In the genomic region with DNA sequence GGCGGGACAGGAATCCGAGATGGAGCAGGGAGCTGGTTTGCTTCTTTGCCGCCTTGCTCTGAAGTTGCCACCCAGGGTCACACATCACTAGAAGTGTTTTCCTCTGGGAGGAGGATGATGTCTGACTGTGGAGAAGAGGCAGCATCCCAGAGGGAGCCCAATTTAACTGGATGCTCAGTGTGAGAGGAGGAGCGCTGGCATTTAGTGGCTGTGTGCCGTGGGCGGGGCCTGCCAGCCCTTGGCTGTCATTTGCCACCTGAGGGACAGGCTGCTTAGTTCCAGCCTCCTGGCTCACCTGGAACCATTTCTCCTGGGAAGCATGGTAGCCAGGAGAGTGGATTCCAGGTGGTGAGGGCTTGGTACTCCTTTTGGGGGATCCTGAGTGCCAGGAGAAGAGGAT, we compare ENCODE assay signal across 20 cellular contexts. TPM values are rescaled to one million over a fixed set of nuclear protein-coding genes. Genes with fewer than 3 reads are reported as not detected.
DNase-seq lines count a peak whose midpoint lies in the region; ATAC-seq and TF ChIP-seq lines count a peak whose summit lies in the region.
"Had no signal": no experiment of that assay in that cellular context is flagged by ENCODE, and none has a peak within 500 bp of the region (broad histone marks: within the 10 kb centered on the region; RNA-seq: fewer than 3 reads in every experiment).

No MANE protein-coding gene starts in this region.

- no peak for DNase-seq in activated CD8-positive, alpha-beta memory T cell treated with anti-CD3 and anti-CD28 coated beads, Interleukin-2, amount 10 ng/mL, durations not matched to agents 7 days and 5 days
- DNase-seq in activated CD8-positive, alpha-beta memory T cell treated with anti-CD3 and anti-CD28 coated beads for 24 hours = no peak
- DNase-seq in esophagus squamous epithelium (lab: John Stamatoyannopoulos, UW) (no peak), posterior vena cava (ENCODE audit: low spot score) (no peak), OCI-LY7 (ENCODE audit: low spot score) (no peak)
- no peak for DNase-seq in stimulated activated effector memory CD8-positive, alpha-beta T cell treated with anti-CD3 and anti-CD28 coated beads, Interleukin-12 subunit alpha, Interleukin-12 subunit beta, amount 100 ng/mL, for 72 hours (ENCODE audit: low spot score in 2 of 2)
- DNase-seq in activated naive CD4-positive, alpha-beta T cell treated with anti-CD3 and anti-CD28 coated beads, Interleukin-2, amount 50 U/mL, for 72 hours (ENCODE audit: low spot score in 2 of 2) = no peak
- DNase-seq: activated CD4-positive, CD25-positive, alpha-beta regulatory T cell treated with anti-CD3 and anti-CD28 coated beads, Interleukin-2, amount 50 U/mL, for 72 hours; COR-L47; DND-41; effector CD8-positive, alpha-beta T cell; gastrocnemius medialis; H9; hippocampal formation; mucosa of descending colon; NCI-H1092; NCI-H187; NCI-H748 treated with DMSO at 0.1 percent for 48 hours had no signal

- ATAC-seq in activated CD8-positive, alpha-beta memory T cell treated with anti-CD3 and anti-CD28 coated beads, Interleukin-2, amount 10 ng/mL, durations not matched to agents 7 days and 5 days = no peak
- ATAC-seq in activated T-helper 17 cell treated with anti-CD3 and anti-CD28 coated beads, Interleukin-2, amount 50 U/mL, for 72 hours (replicated peaks) = no peak
- ATAC-seq in stimulated activated effector memory CD8-positive, alpha-beta T cell treated with anti-CD3 and anti-CD28 coated beads, Interleukin-12 subunit alpha, Interleukin-12 subunit beta, amount 100 ng/mL, for 72 hours = no peak
- no peak for ATAC-seq in activated naive CD4-positive, alpha-beta T cell treated with anti-CD3 and anti-CD28 coated beads, Interleukin-2, amount 50 U/mL, for 72 hours
- ATAC-seq: body of pancreas, gastrocnemius medialis, mucosa of descending colon had no signal

- H3K4me1 ChIP-seq in esophagus squamous epithelium = peaks cover 0 to 92% (median 14%) of the 10 kb centered on the region in 3 donors
- peaks cover 38% of the 10 kb centered on the region for H3K4me1 ChIP-seq in OCI-LY7 (ENCODE audit: insufficient read depth, low read length, poor library complexity, severe bottlenecking)

- H3K27ac ChIP-seq in esophagus squamous epithelium (peak overlapping the region in 3 of 4 donors; percentile 19 to 26 (median 20)), OCI-LY7 (ENCODE audit: low read depth, low read length, poor library complexity, severe bottlenecking) (no peak overlapping the region)
- H3K27ac ChIP-seq: body of pancreas had no signal

- peaks cover 45% of the 10 kb centered on the region for H3K36me3 Mint-ChIP-seq in activated CD8-positive, alpha-beta memory T cell treated with anti-CD3 and anti-CD28 coated beads, Interleukin-2, amount 10 ng/mL, durations not matched to agents 7 days and 5 days
- H3K36me3 Mint-ChIP-seq in activated T-helper 17 cell treated with anti-CD3 and anti-CD28 coated beads, Interleukin-2, amount 50 U/mL, for 72 hours (ENCODE audit: low read depth) = peaks cover 17% of the 10 kb centered on the region
- peaks cover 20% of the 10 kb centered on the region for H3K36me3 Mint-ChIP-seq in stimulated activated effector memory CD8-positive, alpha-beta T cell treated with anti-CD3 and anti-CD28 coated beads, Interleukin-12 subunit alpha, Interleukin-12 subunit beta, amount 100 ng/mL, for 72 hours
- H3K36me3 Mint-ChIP-seq in activated naive CD4-positive, alpha-beta T cell treated with anti-CD3 and anti-CD28 coated beads, Interleukin-2, amount 50 U/mL, for 72 hours = peaks cover 4 to 93% of the 10 kb centered on the region in 2 donors

- no peaks in the 10 kb centered on the region for H3K9me2 ChIP-seq in OCI-LY7 (ENCODE audit: insufficient read depth, low read length)

- peak overlapping the region; percentile 45 for H3K27ac Mint-ChIP-seq in activated CD8-positive, alpha-beta memory T cell treated with anti-CD3 and anti-CD28 coated beads, Interleukin-2, amount 10 ng/mL, durations not matched to agents 7 days and 5 days
- H3K27ac Mint-ChIP-seq in activated T-helper 17 cell treated with anti-CD3 and anti-CD28 coated beads, Interleukin-2, amount 50 U/mL, for 72 hours = peak overlapping the region; percentile 66
- peak overlapping the region; percentile 67 for H3K27ac Mint-ChIP-seq in stimulated activated effector memory CD8-positive, alpha-beta T cell treated with anti-CD3 and anti-CD28 coated beads, Interleukin-12 subunit alpha, Interleukin-12 subunit beta, amount 100 ng/mL, for 72 hours
- H3K27ac Mint-ChIP-seq in activated naive CD4-positive, alpha-beta T cell treated with anti-CD3 and anti-CD28 coated beads, Interleukin-2, amount 50 U/mL, for 72 hours = peak overlapping the region in 1 of 2 donors; percentile 77

- WGBS in esophagus squamous epithelium, 2 donors = 84 to 88% methylated on average over 3 to 6 of the region's 6 CpGs

- no peak overlapping the region for H2AFZ ChIP-seq in OCI-LY7 (ENCODE audit: low read length)

- H3K4me3 ChIP-seq in esophagus squamous epithelium = no peak overlapping the region
- H3K4me3 ChIP-seq in OCI-LY7 (ENCODE audit: low read depth, low read length, poor library complexity, severe bottlenecking) = no peak overlapping the region
- H3K4me3 ChIP-seq: body of pancreas, gastrocnemius medialis, mucosa of descending colon had no signal

- H3K36me3 ChIP-seq in esophagus squamous epithelium (peaks cover 0 to 4% (median 0%) of the 10 kb centered on the region in 3 donors), OCI-LY7 (ENCODE audit: insufficient read depth, low read length) (peaks cover 86% of the 10 kb centered on the region)
- H3K36me3 ChIP-seq: gastrocnemius medialis had no signal

- peaks cover 83% of the 10 kb centered on the region for H4K20me1 ChIP-seq in OCI-LY7 (ENCODE audit: insufficient read depth, low read length)

- intact Hi-C loops in esophagus squamous epithelium (cut with DNase I) = no loop called here
- intact Hi-C loops in posterior vena cava (cut with DNase I) = no loop called here
- intact Hi-C loops in OCI-LY7 (cut with micrococcal nuclease; ENCODE audit: unreplicated experiment) = no loop called here

- no TSS peak for BruUV-seq in OCI-LY7 (replicated peaks; lab: Mats Ljungman, UMichigan)

- peaks cover 88% of the 10 kb centered on the region for H3K4me1 Mint-ChIP-seq in activated CD8-positive, alpha-beta memory T cell treated with anti-CD3 and anti-CD28 coated beads, Interleukin-2, amount 10 ng/mL, durations not matched to agents 7 days and 5 days
- peaks cover 44% of the 10 kb centered on the region for H3K4me1 Mint-ChIP-seq in activated T-helper 17 cell treated with anti-CD3 and anti-CD28 coated beads, Interleukin-2, amount 50 U/mL, for 72 hours
- peaks cover 95% of the 10 kb centered on the region for H3K4me1 Mint-ChIP-seq in stimulated activated effector memory CD8-positive, alpha-beta T cell treated with anti-CD3 and anti-CD28 coated beads, Interleukin-12 subunit alpha, Interleukin-12 subunit beta, amount 100 ng/mL, for 72 hours

- H3K79me2 ChIP-seq in OCI-LY7 (ENCODE audit: insufficient read depth, low read depth, low read length) = peaks cover 100% of the 10 kb centered on the region

- no peaks in the 10 kb centered on the region for H3K27me3 Mint-ChIP-seq in activated CD8-positive, alpha-beta memory T cell treated with anti-CD3 and anti-CD28 coated beads, Interleukin-2, amount 10 ng/mL, durations not matched to agents 7 days and 5 days
- H3K27me3 Mint-ChIP-seq in activated T-helper 17 cell treated with anti-CD3 and anti-CD28 coated beads, Interleukin-2, amount 50 U/mL, for 72 hours = no peaks in the 10 kb centered on the region

- no peaks in the 10 kb centered on the region for H3K27me3 ChIP-seq in esophagus squamous epithelium
- H3K27me3 ChIP-seq: body of pancreas, gastrocnemius medialis had no signal

- no peak overlapping the region for H3K4me2 ChIP-seq in OCI-LY7 (ENCODE audit: low read length)

- no peak overlapping the region for H3K4me3 Mint-ChIP-seq in activated CD8-positive, alpha-beta memory T cell treated with anti-CD3 and anti-CD28 coated beads, Interleukin-2, amount 10 ng/mL, durations not matched to agents 7 days and 5 days
- no peak overlapping the region for H3K4me3 Mint-ChIP-seq in activated T-helper 17 cell treated with anti-CD3 and anti-CD28 coated beads, Interleukin-2, amount 50 U/mL, for 72 hours
- H3K4me3 Mint-ChIP-seq in stimulated activated effector memory CD8-positive, alpha-beta T cell treated with anti-CD3 and anti-CD28 coated beads, Interleukin-12 subunit alpha, Interleukin-12 subunit beta, amount 100 ng/mL, for 72 hours = no peak overlapping the region
- H3K4me3 Mint-ChIP-seq: H9 had no signal

- POLR2A ChIA-PET in OCI-LY7 (lab: Charles Lee) = no interaction called here

- TF ChIP-seq CTCF in esophagus squamous epithelium (IDR thresholded peaks at IDR 0.05) (no peak), OCI-LY7 (conservative IDR thresholded peaks at IDR 0.05; ENCODE audit: low read length) (no peak)

- no peak for TF ChIP-seq POLR2A in esophagus squamous epithelium (IDR thresholded peaks at IDR 0.05)

- H3K9me3 Mint-ChIP-seq in activated CD8-positive, alpha-beta memory T cell treated with anti-CD3 and anti-CD28 coated beads, Interleukin-2, amount 10 ng/mL, durations not matched to agents 7 days and 5 days (ENCODE audit: low read depth) = peaks cover 3% of the 10 kb centered on the region
- no peaks in the 10 kb centered on the region for H3K9me3 Mint-ChIP-seq in activated T-helper 17 cell treated with anti-CD3 and anti-CD28 coated beads, Interleukin-2, amount 50 U/mL, for 72 hours
- no peaks in the 10 kb centered on the region for H3K9me3 Mint-ChIP-seq in stimulated activated effector memory CD8-positive, alpha-beta T cell treated with anti-CD3 and anti-CD28 coated beads, Interleukin-12 subunit alpha, Interleukin-12 subunit beta, amount 100 ng/mL, for 72 hours
- peaks cover 3 to 4% of the 10 kb centered on the region in 2 donors for H3K9me3 Mint-ChIP-seq in activated naive CD4-positive, alpha-beta T cell treated with anti-CD3 and anti-CD28 coated beads, Interleukin-2, amount 50 U/mL, for 72 hours
- H3K9me3 Mint-ChIP-seq: H9 had no signal

- no peaks in the 10 kb centered on the region for H3K9me3 ChIP-seq in esophagus squamous epithelium
- H3K9me3 ChIP-seq in OCI-LY7 (ENCODE audit: low read length) = no peaks in the 10 kb centered on the region
- H3K9me3 ChIP-seq: body of pancreas, gastrocnemius medialis, mucosa of descending colon had no signal

- CTCF ChIA-PET in activated CD8-positive, alpha-beta memory T cell treated with anti-CD3 and anti-CD28 coated beads, Interleukin-2, amount 10 ng/mL, durations not matched to agents 7 days and 5 days (lab: Charles Lee) = no interaction called here
- CTCF ChIA-PET in OCI-LY7 (lab: Charles Lee; ENCODE audit: unreplicated experiment) = no interaction called here

RNA-seq across cellular contexts. Expression of gene B3GNT2, which starts 9.6 kb away (rescaled TPM):
- 10 to 100 TPM; 32.5 to 43.1 TPM for total RNA-seq in activated CD8-positive, alpha-beta memory T cell treated with anti-CD3 and anti-CD28 coated beads, Interleukin-2, amount 10 ng/mL, durations not matched to agents 7 days and 5 days
- total RNA-seq in activated T-helper 17 cell treated with anti-CD3 and anti-CD28 coated beads, Interleukin-2, amount 50 U/mL, for 72 hours = 10 to 100 TPM; 15.0 to 20.1 TPM
- total RNA-seq in esophagus squamous epithelium (10 to 100 TPM; 22.3 to 41.9 (median 33.5) TPM), posterior vena cava (10 to 100 TPM; 12.5 to 16.2 TPM), OCI-LY7 (2022) (47.9 and 51.1 TPM in 2 replicates)
- 63.0 and 65.8 TPM in 2 replicates for total RNA-seq in OCI-LY7 (2014; rRNA removed; shearing (Covaris generic))
- total RNA-seq in activated naive CD4-positive, alpha-beta T cell treated with anti-CD3 and anti-CD28 coated beads, Interleukin-2, amount 50 U/mL, for 72 hours = 10 to 100 TPM; 34.9 to 43.6 TPM
